Comparison of ENCODE assay signal across 8 cellular contexts in genomic region chr6:33279971-33280511, GRCh38. TPM values are rescaled to one million over a fixed set of nuclear protein-coding genes. Genes with fewer than 3 reads are reported as not detected.
DNase-seq lines count a peak whose midpoint lies in the region; ATAC-seq and TF ChIP-seq lines count a peak whose summit lies in the region.

No MANE protein-coding gene starts in this region.

- H3K9me3 ChIP-seq in DND-41 (ENCODE audit: insufficient read depth, low read length, severe bottlenecking) (no peaks in the 10 kb centered on the region), transverse colon (no peaks in the 10 kb centered on the region), uterus (no peaks in the 10 kb centered on the region)

- H3K27me3 ChIP-seq in DND-41 (ENCODE audit: insufficient read depth, low read length, poor library complexity) (no peaks in the 10 kb centered on the region), transverse colon (no peaks in the 10 kb centered on the region), uterus (no peaks in the 10 kb centered on the region)

- TF ChIP-seq EP300 in transverse colon (IDR thresholded peaks at IDR 0.05; ENCODE audit: low read depth): no peak

- peaks cover 23% of the 10 kb centered on the region for H4K20me1 ChIP-seq in DND-41 (ENCODE audit: insufficient read depth, low read length)

- H3K4me3 ChIP-seq in DND-41 (ENCODE audit: low read depth in 1 of 2, low read length in 2 of 2) (no peak overlapping the region), foreskin fibroblast (ENCODE audit: low read depth in 1 of 2, low read length in 2 of 2) (no peak overlapping the region), transverse colon (no peak overlapping the region), uterus (no peak overlapping the region)
- H3K4me3 ChIP-seq in Jurkat, Clone E6-1 (ENCODE audit: low read length): no peak overlapping the region

- H3K4me1 ChIP-seq in DND-41 (ENCODE audit: insufficient read depth, low read length) (peaks cover 32% of the 10 kb centered on the region), transverse colon (peaks cover 15 to 34% (median 26%) of the 10 kb centered on the region in 4 donors), uterus (peaks cover 0 to 5% of the 10 kb centered on the region in 2 donors)

- H3K27ac Mint-ChIP-seq in effector memory CD8-positive, alpha-beta T cell: peak overlapping the region in 1 of 2 donors; percentile 59

- no peak overlapping the region for H3K4me2 ChIP-seq in DND-41 (ENCODE audit: insufficient read depth, low read length)

- peaks cover 15% of the 10 kb centered on the region for H3K79me2 ChIP-seq in DND-41 (ENCODE audit: insufficient read depth, low read length)

- no peak overlapping the region for H2AFZ ChIP-seq in DND-41 (ENCODE audit: low read depth, low read length)

- DNase-seq in DND-41 (peak; percentile 38), SW 1271 (lab: John Stamatoyannopoulos, UW) (peak; percentile 42 to 55), foreskin fibroblast (peak; percentile 44 to 78), transverse colon (no peak), uterus (no peak)
- DNase-seq in Jurkat, Clone E6-1 (ENCODE audit: low read depth, low spot score): peak; percentile 45
- no peak for DNase-seq in effector memory CD8-positive, alpha-beta T cell

- H3K36me3 ChIP-seq in DND-41 (ENCODE audit: insufficient read depth, low read length): peaks cover 84% of the 10 kb centered on the region
- H3K36me3 ChIP-seq in transverse colon: no peaks in the 10 kb centered on the region
- H3K36me3 ChIP-seq in uterus: no peaks in the 10 kb centered on the region

- TF ChIP-seq CTCF in DND-41 (IDR thresholded peaks at IDR 0.05; ENCODE audit: borderline replicate concordance, extremely low read depth, low read length, poor library complexity, severe bottlenecking): peak; percentile 62
- peak; percentile 71 for TF ChIP-seq CTCF in foreskin fibroblast (IDR thresholded peaks at IDR 0.05; ENCODE audit: low read depth, low read length)
- peak; percentile 11 to 67 (median 41) for TF ChIP-seq CTCF in transverse colon (IDR thresholded peaks at IDR 0.05)
- TF ChIP-seq CTCF in uterus (IDR thresholded peaks at IDR 0.05): no peak

- peaks cover 28 to 30% of the 10 kb centered on the region in 2 donors for H3K4me1 Mint-ChIP-seq in effector memory CD8-positive, alpha-beta T cell (ENCODE audit: low read depth in 2 of 2)

- in situ Hi-C loops in transverse colon (cut with MboI; ENCODE audit: low pct_ligation_motif_present in 1 of 4, low pct_unique_long_range_greater_than_20kb in 1 of 4, low sequenced_read_pairs in 3 of 4): no loop called here

- TF ChIP-seq POLR2A in transverse colon (IDR thresholded peaks at IDR 0.05): no peak
- no peak for TF ChIP-seq POLR2A in uterus (IDR thresholded peaks at IDR 0.05)
- TF ChIP-seq POLR2A in GM18505 (IDR thresholded peaks at IDR 0.05; ENCODE audit: borderline replicate concordance, extremely low read depth, insufficient read depth, insufficient read length): no peak

- ATAC-seq in DND-41 (ENCODE audit: insufficient read depth, low read depth) (peak; percentile 9; the same call in 1 of the 3 replicates), GM18505 (IDR thresholded peaks at IDR 0.05; ENCODE audit: unreplicated experiment) (no peak)
- no peak for ATAC-seq in effector memory CD8-positive, alpha-beta T cell (replicated peaks)

- no peaks in the 10 kb centered on the region for H3K27me3 Mint-ChIP-seq in effector memory CD8-positive, alpha-beta T cell

- no peak overlapping the region for H3K9ac ChIP-seq in DND-41 (ENCODE audit: low read depth, low read length)

- peaks cover 55% of the 10 kb centered on the region for H3K36me3 Mint-ChIP-seq in effector memory CD8-positive, alpha-beta T cell (ENCODE audit: insufficient read depth)

- intact Hi-C loops in transverse colon (cut with DNase I; ENCODE audit: low total_unique reads): no loop called here
- intact Hi-C loops in uterus (cut with DNase I; ENCODE audit: low total_unique reads): no loop called here

- H3K27ac ChIP-seq in DND-41 (ENCODE audit: low read length) (no peak overlapping the region), transverse colon (no peak overlapping the region), uterus (no peak overlapping the region)

- no peak overlapping the region for H3K4me3 Mint-ChIP-seq in effector memory CD8-positive, alpha-beta T cell

- no peaks in the 10 kb centered on the region for H3K9me3 Mint-ChIP-seq in effector memory CD8-positive, alpha-beta T cell

- WGBS in transverse colon (ENCODE audit: low coverage in 1 of 2), 2 donors: 67% methylated on average over 4 of the region's 5 CpGs; no CpG with 5 or more reads in 1 of the 2 donors

RNA-seq across cellular contexts. Expression of gene B3GALT4, which starts 3.1 kb away (rescaled TPM):
- polyA plus RNA-seq in Jurkat, Clone E6-1 (2012; ENCODE audit: insufficient read depth, insufficient read length): 6.0 TPM
- 10 to 100 TPM; 39.4 to 49.0 (median 41.8) TPM for total RNA-seq in transverse colon
- 10 to 100 TPM in 3 of 4 donors, 1 to 10 TPM in 1; 5.5 to 15.9 (median 14.3) TPM for total RNA-seq in uterus

RNA-seq across cellular contexts. Expression of gene RPS18, which starts 8.2 kb away (rescaled TPM):
- polyA plus RNA-seq in Jurkat, Clone E6-1 (2012; ENCODE audit: insufficient read depth, insufficient read length): 4,737 TPM
- total RNA-seq in transverse colon (1,000 to 10,000 TPM in 2 of 4 donors, 100 to 1,000 TPM in 2; 773 to 2,238 (median 1,359) TPM), uterus (1,000 to 10,000 TPM; 2,386 to 5,510 (median 4,061) TPM)

RNA-seq across cellular contexts. Expression of gene VPS52, which starts 8.4 kb away (rescaled TPM):
- 71.1 TPM for polyA plus RNA-seq in Jurkat, Clone E6-1 (2012; ENCODE audit: insufficient read depth, insufficient read length)
- total RNA-seq in transverse colon (10 to 100 TPM; 52.4 to 93.3 (median 63.4) TPM), uterus (10 to 100 TPM; 12.8 to 58.4 (median 37.5) TPM)

RNA-seq across cellular contexts. Expression of gene WDR46, which starts 9.0 kb away (rescaled TPM):
- 117 TPM for polyA plus RNA-seq in Jurkat, Clone E6-1 (2012; ENCODE audit: insufficient read depth, insufficient read length)
- total RNA-seq in transverse colon (10 to 100 TPM; 25.0 to 87.2 (median 55.8) TPM), uterus (10 to 100 TPM; 17.9 to 60.3 (median 31.7) TPM)

RNA-seq across cellular contexts. Expression of gene PFDN6, which starts 9.4 kb away (rescaled TPM):
- polyA plus RNA-seq in Jurkat, Clone E6-1 (2012; ENCODE audit: insufficient read depth, insufficient read length): 218 TPM
- total RNA-seq in transverse colon (10 to 100 TPM in 3 of 4 donors, not detected in 1; 23.6 to 39.8 (median 28.1) TPM), uterus (10 to 100 TPM; 13.6 to 33.5 (median 21.6) TPM)

Comparison
In these comparisons a context has a peak if more than half of its experiments do, and no peak if none do; other contexts are left out.
1. DNase-seq: peak in DND-41 (single experiment), Jurkat, Clone E6-1 (single experiment), SW 1271 (2 of 2) and foreskin fibroblast (2 of 2); none in transverse colon (single experiment), uterus (0 of 2) and effector memory CD8-positive, alpha-beta T cell (0 of 3).
2. CTCF ChIP-seq: peak in DND-41 (single experiment), foreskin fibroblast (single experiment) and transverse colon (5 of 5); none in uterus (0 of 4).